In the genomic region with DNA sequence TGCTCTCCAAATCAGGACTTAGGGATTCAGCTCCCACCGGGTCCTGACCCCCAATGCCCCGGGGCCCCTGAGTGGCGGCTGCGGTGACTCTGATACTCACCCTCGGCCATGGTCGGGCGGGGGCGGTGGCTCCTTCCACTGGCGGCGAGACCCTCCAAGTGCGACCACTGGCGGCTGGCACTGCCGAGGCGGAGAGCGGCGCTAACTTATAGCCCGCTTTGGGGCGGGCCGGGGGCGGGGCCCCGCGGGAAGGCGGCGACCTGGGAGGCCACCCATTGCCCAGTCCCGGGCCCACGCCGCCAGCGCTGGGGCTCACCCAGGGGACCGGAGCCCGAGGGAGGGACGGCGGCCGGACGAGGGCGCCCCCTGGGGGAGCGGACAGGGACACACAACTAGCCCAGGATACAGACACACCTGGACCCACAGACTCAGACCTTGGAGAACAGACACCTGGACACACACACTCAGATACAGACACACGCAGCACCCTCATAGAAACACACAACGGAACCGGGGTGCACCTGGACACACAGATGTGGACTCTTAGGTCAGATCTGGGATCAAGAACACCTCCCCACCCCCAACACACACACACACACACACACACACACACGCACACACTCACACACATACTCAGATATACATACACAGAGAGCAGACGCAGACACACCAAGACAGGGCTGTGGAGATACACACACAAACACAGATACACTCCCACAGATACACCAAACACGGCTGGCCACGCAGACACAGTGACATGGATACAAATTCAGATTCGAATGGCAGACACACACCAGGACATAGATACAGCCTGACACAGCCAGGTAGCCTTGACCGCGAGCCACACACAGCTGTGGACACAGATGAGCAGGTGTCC, we compare ENCODE assay signal across 8 cellular contexts. TPM values are rescaled to one million over a fixed set of nuclear protein-coding genes. Genes with fewer than 3 reads are reported as not detected.
DNase-seq lines count a peak whose midpoint lies in the region; ATAC-seq, FAIRE-seq and TF ChIP-seq lines count a peak whose summit lies in the region.

A gene (minus strand): TSS at position 182 of the 877 bp plus-strand sequence. CDS start 72 bp downstream, at position 110.

- H3K4me3 ChIP-seq in brain microvascular endothelial cell (ENCODE audit: low read depth, low read length): peak within 1 kb of the TSS; percentile 76
- peak within 1 kb of the TSS; percentile 30; the same call in 1 of the 2 replicates for H3K4me3 ChIP-seq in iPS-18c (ENCODE audit: insufficient read depth, low read depth, low read length)
- peak within 1 kb of the TSS; percentile 26 to 64 for H3K4me3 ChIP-seq in small intestine (ENCODE audit: low read depth in 1 of 2, low read length in 2 of 2)

- H3K9me3 ChIP-seq in iPS-18c (ENCODE audit: control insufficient read depth, insufficient read depth, low read length): no peaks in the 10 kb centered on the region
- H3K9me3 ChIP-seq in small intestine (ENCODE audit: control insufficient read depth, low read depth): no peaks in the 10 kb centered on the region

- DNase-seq in KBM-7: peak; percentile 73
- peak in 26 of 34 experiments; percentile 4 to 59 (median 21) for DNase-seq in T-cell
- DNase-seq in brain microvascular endothelial cell: peak; percentile 46
- peak; percentile 88 for DNase-seq in small intestine
- DNase-seq in NCI-H446 treated with DMSO at 0.1 percent for 48 hours (lab: John Stamatoyannopoulos, UW): no peak

- peaks cover 5 to 11% (median 7%) of the 10 kb centered on the region in 3 donors for H3K4me1 Mint-ChIP-seq in T-cell

- H3K4me3 Mint-ChIP-seq in T-cell: peak within 1 kb of the TSS in 1 of 3 donors; percentile 10

- TF ChIP-seq CTCF in C4-2B (conservative IDR thresholded peaks at IDR 0.05) (peak; percentile 94), brain microvascular endothelial cell (IDR thresholded peaks at IDR 0.05; ENCODE audit: low read depth, low read length, missing control alignments) (peak; percentile 76)

- no peaks in the 10 kb centered on the region for H3K9me3 Mint-ChIP-seq in T-cell

- ATAC-seq in GM19438 (IDR thresholded peaks at IDR 0.05; ENCODE audit: low read depth, unreplicated experiment) (peak; percentile 87), T-cell (replicated peaks in 1 of 4) (peak; percentile 41 to 61 (median 56))

- 7 to 12% (median 9%) methylated on average over 36 to 46 of the region's 46 CpGs for WGBS in small intestine, 3 donors

- POLR2A ChIA-PET in T-cell (lab: Charles Lee): no interaction called here

- H3K4me1 ChIP-seq in small intestine (ENCODE audit: control insufficient read depth in 2 of 2, insufficient read depth in 1 of 2, low read depth in 1 of 2, low read length in 1 of 2): peaks cover 0 to 3% of the 10 kb centered on the region in 2 donors

- no peak within 1 kb of the TSS for H3K27ac ChIP-seq in C4-2B
- no peak within 1 kb of the TSS for H3K27ac ChIP-seq in brain microvascular endothelial cell
- peak within 1 kb of the TSS in 1 of 2 donors; percentile 51 for H3K27ac ChIP-seq in small intestine (ENCODE audit: low read depth in 1 of 2, low read length in 1 of 2)

- H3K36me3 Mint-ChIP-seq in T-cell: no peaks in the 10 kb centered on the region

- in situ Hi-C loops in KBM-7 (cut with MboI; ENCODE audit: low pct_unique_long_range_greater_than_20kb, low sequenced_read_pairs) (no loop called here), brain microvascular endothelial cell (cut with HindIII; ENCODE audit: low pct_ligation_motif_present, low sequenced_read_pairs) (no loop called here)

- H3K27me3 ChIP-seq in brain microvascular endothelial cell (replicated peaks): no peaks in the 10 kb centered on the region
- no peaks in the 10 kb centered on the region for H3K27me3 ChIP-seq in small intestine (ENCODE audit: control insufficient read depth in 2 of 2, insufficient read depth in 2 of 2, low read length in 2 of 2)

- CTCF ChIA-PET in T-cell (lab: Charles Lee): no interaction called here

- no peak for FAIRE-seq in small intestine (lab: Jason Lieb, UNC)

- H3K27me3 Mint-ChIP-seq in T-cell: peaks cover 19 to 37% of the 10 kb centered on the region in 2 donors

- no peak within 1 kb of the TSS for H3K27ac Mint-ChIP-seq in T-cell

- H3K36me3 ChIP-seq in brain microvascular endothelial cell (replicated peaks) (peaks cover 18% of the 10 kb centered on the region), small intestine (ENCODE audit: control insufficient read depth in 2 of 2, insufficient read depth in 2 of 2, low read length in 2 of 2) (no peaks in the 10 kb centered on the region)

RNA-seq across cellular contexts. Expression of the gene that starts here (rescaled TPM):
- 1 to 10 TPM in 2 of 5 donors, under 1 TPM in 1, not detected in 2; 0.62 to 1.8 (median 1.2) TPM for total RNA-seq in T-cell
- polyA plus RNA-seq in small intestine: 10 to 100 TPM; 19.7 to 92.7 (median 25.5) TPM
